8 cellular contexts compared by ENCODE assay signal in the genomic region with DNA sequence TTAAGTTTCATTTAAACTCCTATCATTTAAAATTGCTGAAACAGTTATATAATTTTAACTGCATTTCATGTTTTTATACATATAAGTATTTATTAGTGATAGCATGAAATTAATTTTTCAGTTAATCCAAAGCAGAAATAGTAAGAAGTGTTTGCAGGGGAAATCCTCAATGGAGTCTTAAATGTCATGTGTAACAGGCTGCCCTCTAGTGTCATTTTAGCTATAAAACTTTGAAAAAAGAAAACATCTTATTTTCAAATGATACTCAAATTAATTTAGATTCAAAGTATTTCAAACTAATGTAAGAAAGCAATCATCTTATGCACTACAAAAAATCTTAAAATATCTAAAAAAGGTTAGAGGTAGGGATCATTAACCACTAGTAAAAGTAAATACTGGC. TPM values are rescaled to one million over a fixed set of nuclear protein-coding genes. Genes with fewer than 3 reads are reported as not detected.
A peak's percentile ranks its signal among the peaks of the same experiment; 100 is the strongest.
DNase-seq lines count a peak whose midpoint lies in the region; ATAC-seq and TF ChIP-seq lines count a peak whose summit lies in the region.

No MANE protein-coding gene starts in this region.

- H3K4me3 ChIP-seq in adipocyte (ENCODE audit: low read length) (no peak overlapping the region), right lobe of liver (no peak overlapping the region)

- DNase-seq in DMS114 treated with DMSO at 0.1 percent for 48 hours (lab: John Stamatoyannopoulos, UW; ENCODE audit: unreplicated experiment) (peak; percentile 31), LHCN-M2 (ENCODE audit: low read depth) (peak; percentile 20), adipocyte (ENCODE audit: low read depth) (peak; percentile 68), right lobe of liver (no peak), C1 segment of cervical spinal cord (lab: John Stamatoyannopoulos, UW) (no peak)
- DNase-seq in stimulated activated CD4-positive, alpha-beta T cell treated with anti-CD3 and anti-CD28 coated beads, Interleukin-2, amount 100 ng/mL, for 24 hours = no peak

- H3K27ac ChIP-seq in right lobe of liver = no peak overlapping the region

- H3K4me1 ChIP-seq in adipocyte (ENCODE audit: control insufficient read depth, insufficient read depth, low read length) (peaks cover 28% of the 10 kb centered on the region), right lobe of liver (peaks cover 0 to 7% (median 3%) of the 10 kb centered on the region in 4 donors)

- intact Hi-C loops in right lobe of liver (cut with DNase I) = no loop called here

- H3K36me3 ChIP-seq in adipocyte (ENCODE audit: control insufficient read depth, insufficient read depth, low read length, severe bottlenecking) = peaks cover 10% of the 10 kb centered on the region
- no peaks in the 10 kb centered on the region for H3K36me3 ChIP-seq in right lobe of liver

- H3K9ac ChIP-seq in adipocyte (ENCODE audit: low read length) = no peak overlapping the region

- TF ChIP-seq CTCF in right lobe of liver (IDR thresholded peaks at IDR 0.05) = peak; percentile 11 to 47 (median 44)

- ATAC-seq in right lobe of liver = peak in 3 of 4 donors; percentile 40 to 51 (median 46)
- no peak for ATAC-seq in GM18519 (IDR thresholded peaks at IDR 0.05; ENCODE audit: low FRiP score, unreplicated experiment)
- ATAC-seq in esophagus mucosa = no peak

- H3K9me3 ChIP-seq in adipocyte (ENCODE audit: control insufficient read depth, low read length) (no peaks in the 10 kb centered on the region), right lobe of liver (no peaks in the 10 kb centered on the region)

- no peak for TF ChIP-seq POLR2A in right lobe of liver (IDR thresholded peaks at IDR 0.05)

- H3K27me3 ChIP-seq in adipocyte (replicated peaks; ENCODE audit: control insufficient read depth, insufficient read depth, low read length) = no peaks in the 10 kb centered on the region
- H3K27me3 ChIP-seq in right lobe of liver = no peaks in the 10 kb centered on the region

RNA-seq across cellular contexts. Expression of a gene that starts 27.1 kb away (rescaled TPM):
- 7.6 and 10.1 TPM in 2 replicates for total RNA-seq in LHCN-M2 (2014; rRNA removed)
- 3.8 TPM for polyA plus RNA-seq in LHCN-M2 (2012)
- 10 to 100 TPM; 10.8 to 57.3 (median 40.1) TPM for total RNA-seq in right lobe of liver
- total RNA-seq in esophagus mucosa = 12.9 TPM

Comparison
In these comparisons a context has a peak if more than half of its experiments do, and no peak if none do; other contexts are left out.
1. DNase-seq: peak in DMS114 treated with DMSO at 0.1 percent for 48 hours (single experiment), LHCN-M2 (single experiment) and adipocyte (single experiment); none in right lobe of liver (0 of 3), stimulated activated CD4-positive, alpha-beta T cell treated with anti-CD3 and anti-CD28 coated beads, Interleukin-2, amount 100 ng/mL, for 24 hours (0 of 2) and C1 segment of cervical spinal cord (0 of 14).
2. ATAC-seq: peak in right lobe of liver (3 of 4); none in GM18519 (single experiment) and esophagus mucosa (single experiment).